ENCODE assay signal across 10 cellular contexts in genomic region chr10:17665742-17666141, GRCh38. TPM values are rescaled to one million over a fixed set of nuclear protein-coding genes. Genes with fewer than 3 reads are reported as not detected.
DNase-seq lines count a peak whose midpoint lies in the region; ATAC-seq, FAIRE-seq and TF ChIP-seq lines count a peak whose summit lies in the region.
"Had no signal": no experiment of that assay in that cellular context is flagged by ENCODE, and none has a peak within 500 bp of the region (broad histone marks: within the 10 kb centered on the region; RNA-seq: fewer than 3 reads in every experiment).

No MANE protein-coding gene starts in this region.

- CTCF ChIA-PET in WTC11 (lab: Charles Lee), result no interaction called here

- no peak overlapping the region for H3K4me3 Mint-ChIP-seq in WTC11
- H3K4me3 Mint-ChIP-seq: activated T-cell treated with anti-CD3 and anti-CD28 coated beads, Interleukin-2, amount 50 U/mL, for 72 hours had no signal

- TF ChIP-seq CTCF in WTC11 (IDR thresholded peaks at IDR 0.05) (no peak), retinal pigment epithelial cell (conservative IDR thresholded peaks at IDR 0.05; ENCODE audit: low read depth, low read length) (no peak)

- no peak for ATAC-seq in WTC11
- ATAC-seq in HG03139 (IDR thresholded peaks at IDR 0.05; ENCODE audit: unreplicated experiment), result no peak
- ATAC-seq: activated T-cell treated with anti-CD3 and anti-CD28 coated beads, Interleukin-2, amount 50 U/mL, for 72 hours had no signal

- H3K4me1 Mint-ChIP-seq in WTC11, result peaks cover 27% of the 10 kb centered on the region

- H3K4me3 ChIP-seq in retinal pigment epithelial cell (ENCODE audit: low read length), result no peak overlapping the region

- no peaks in the 10 kb centered on the region for H3K27me3 Mint-ChIP-seq in WTC11 (ENCODE audit: low read depth)

- H3K27ac Mint-ChIP-seq in WTC11, result 0 out of 2 replicates have a peak overlapping the region, but pooled peaks have one; percentile 58
- H3K27ac Mint-ChIP-seq: activated T-cell treated with anti-CD3 and anti-CD28 coated beads, Interleukin-2, amount 50 U/mL, for 72 hours had no signal

- FAIRE-seq in frontal cortex (lab: Jason Lieb, UNC), result peak; percentile 98

- peak; percentile 60 for DNase-seq in Caki2 (ENCODE audit: low read depth)
- no peak for DNase-seq in WTC11 (ENCODE audit: low spot score)
- DNase-seq in frontal cortex (ENCODE audit: low spot score in 2 of 2), result no peak
- DNase-seq in retinal pigment epithelial cell (ENCODE audit: low read depth), result peak; percentile 92
- DNase-seq in central memory CD4-positive, alpha-beta T cell, result no peak
- DNase-seq in activated CD4-positive, alpha-beta T cell treated with anti-CD3 and anti-CD28 coated beads for 48 hours, result no peak
- no peak for DNase-seq in MV-4-11 (lab: John Stamatoyannopoulos, UW)
- DNase-seq: activated T-cell treated with anti-CD3 and anti-CD28 coated beads, Interleukin-2, amount 50 U/mL, for 72 hours; NCI-H510A treated with DMSO at 0.1 percent for 48 hours had no signal

- no peaks in the 10 kb centered on the region for H3K9me3 Mint-ChIP-seq in WTC11
- H3K9me3 Mint-ChIP-seq: activated T-cell treated with anti-CD3 and anti-CD28 coated beads, Interleukin-2, amount 50 U/mL, for 72 hours had no signal

- in situ Hi-C loops in Caki2 (cut with HindIII; ENCODE audit: low pct_unique_long_range_greater_than_20kb, low sequenced_read_pairs), result no loop called here

- H3K36me3 Mint-ChIP-seq in WTC11, result 0 out of 2 replicates have a peak, but pooled peaks cover 4% of the 10 kb centered on the region

- POLR2A ChIA-PET in WTC11 (lab: Charles Lee), result no interaction called here

TF ChIP-seq in WTC11, 78 proteins besides CTCF, POLR2A, EP300 and RAD21:
- TF ChIP-seq FOXK1 (CRISPR knock-in tag; IDR thresholded peaks at IDR 0.05), result no peak
- TF ChIP-seq ARID4B (CRISPR knock-in tag; IDR thresholded peaks at IDR 0.05; ENCODE audit: borderline replicate concordance), result no peak
- no peak for TF ChIP-seq ATF1 (CRISPR knock-in tag; IDR thresholded peaks at IDR 0.05)
- no peak for TF ChIP-seq GRHL2 (CRISPR knock-in tag; IDR thresholded peaks at IDR 0.05; ENCODE audit: insufficient replicate concordance, severe bottlenecking)
- no peak for TF ChIP-seq CBFB (CRISPR knock-in tag; IDR thresholded peaks at IDR 0.05; ENCODE audit: low read depth)
- TF ChIP-seq HMGXB4 (CRISPR knock-in tag; IDR thresholded peaks at IDR 0.05), result no peak
- TF ChIP-seq RELA (CRISPR knock-in tag; IDR thresholded peaks at IDR 0.05; ENCODE audit: borderline replicate concordance), result no peak
- TF ChIP-seq SOX15 (CRISPR knock-in tag; IDR thresholded peaks at IDR 0.05), result no peak
- no peak for TF ChIP-seq ZSCAN18 (CRISPR knock-in tag; IDR thresholded peaks at IDR 0.05)
- no peak for TF ChIP-seq KAT7 (CRISPR knock-in tag; IDR thresholded peaks at IDR 0.05; ENCODE audit: borderline replicate concordance)
- no peak for TF ChIP-seq ZNF532 (CRISPR knock-in tag; IDR thresholded peaks at IDR 0.05; ENCODE audit: borderline replicate concordance)
- TF ChIP-seq JUN (CRISPR knock-in tag; IDR thresholded peaks at IDR 0.05), result no peak
- no peak for TF ChIP-seq TCF7 (CRISPR knock-in tag; IDR thresholded peaks at IDR 0.05; ENCODE audit: low read depth)

RNA-seq across cellular contexts. Expression of gene STAM, which starts 21.8 kb away (rescaled TPM):
- 14.3 and 23.6 TPM in 2 replicates for total RNA-seq in Caki2 (2014; rRNA removed; shearing (Covaris generic); ENCODE audit: low replicate concordance)
- 20.7 to 24.2 TPM (median 22.9 TPM) in 3 replicates for total RNA-seq in WTC11 (2021)
- total RNA-seq in frontal cortex, result 28.9 TPM

RNA-seq across cellular contexts. Expression of gene HACD1, which starts 48.6 kb away (rescaled TPM):
- total RNA-seq in Caki2 (2014; rRNA removed; shearing (Covaris generic); ENCODE audit: low replicate concordance), result 87.0 and 91.9 TPM in 2 replicates
- total RNA-seq in WTC11 (2021) (18.6 to 23.2 TPM (median 21.2 TPM) in 3 replicates), frontal cortex (18.3 TPM)

Comparison
In these comparisons a context has a peak if more than half of its experiments do, and no peak if none do; other contexts are left out.
1. DNase-seq: peak in Caki2 (single experiment) and retinal pigment epithelial cell (single experiment); none in WTC11 (single experiment), frontal cortex (0 of 2), central memory CD4-positive, alpha-beta T cell (single experiment), activated CD4-positive, alpha-beta T cell treated with anti-CD3 and anti-CD28 coated beads for 48 hours (single experiment) and MV-4-11 (single experiment).